In the genomic region with DNA sequence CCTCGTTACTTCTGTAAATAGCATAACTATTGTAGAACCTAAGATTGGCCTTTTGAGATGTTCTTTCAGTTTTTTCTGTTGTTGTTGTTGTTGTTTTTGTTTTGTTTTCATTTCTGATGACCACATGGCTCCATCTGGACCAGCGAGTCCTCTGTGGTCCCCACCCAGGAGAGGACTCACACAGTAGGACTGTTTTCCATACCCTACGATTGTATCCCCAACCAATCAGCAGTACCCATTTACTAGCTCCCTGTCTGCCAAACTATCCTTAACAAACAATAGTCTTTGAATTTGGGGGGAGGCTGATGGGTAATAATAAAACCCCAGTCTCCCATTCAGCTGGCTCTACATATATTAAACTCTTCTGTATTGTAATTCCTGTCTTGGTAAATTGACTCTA, we compare ENCODE assay signal across 8 cellular contexts.
"Had no signal": no experiment of that assay in that cellular context is flagged by ENCODE, and none has a peak within 500 bp of the region (broad histone marks: within the 10 kb centered on the region; RNA-seq: fewer than 3 reads in every experiment).

No MANE protein-coding gene starts in this region.

- H3K4me2 ChIP-seq: KMS-11 had no signal

- H3K27ac Mint-ChIP-seq: IgD-negative memory B cell had no signal

- ATAC-seq: HepG2 had no signal

- H3K27ac ChIP-seq: HL-60, KMS-11 had no signal

- FAIRE-seq: HepG2, HTR-8/SVneo had no signal

- H3K36me3 Mint-ChIP-seq: IgD-negative memory B cell had no signal

- H3K9ac ChIP-seq: KMS-11 had no signal

- H3K4me1 Mint-ChIP-seq: IgD-negative memory B cell had no signal

- DNase-seq: IMR-90, KBM-7, KG1 had no signal

- H3K27me3 Mint-ChIP-seq: IgD-negative memory B cell had no signal

- H3K4me3 Mint-ChIP-seq: IgD-negative memory B cell had no signal
